ENCODE assay signal across 21 cellular contexts in genomic region chr20:24773168-24773567, GRCh38.
DNase-seq lines count a peak whose midpoint lies in the region; ATAC-seq and TF ChIP-seq lines count a peak whose summit lies in the region.
"Had no signal": no experiment of that assay in that cellular context is flagged by ENCODE, and none has a peak within 500 bp of the region (broad histone marks: within the 10 kb centered on the region; RNA-seq: fewer than 3 reads in every experiment).

No MANE protein-coding gene starts in this region.

- no peaks in the 10 kb centered on the region for H3K79me2 ChIP-seq in trophoblast cell (ENCODE audit: control insufficient read depth, insufficient read depth, low read length, poor library complexity)

- H2AK5ac ChIP-seq in trophoblast cell (ENCODE audit: low read length): no peak overlapping the region

- WGBS in trophoblast cell (ENCODE audit: extremely low coverage, insufficient coverage, insufficient read length): no CpG with 5 or more reads among the region's 5 CpGs

- H4K12ac ChIP-seq in trophoblast cell (ENCODE audit: low read depth, low read length): no peak overlapping the region

- no peak overlapping the region for H3K23ac ChIP-seq in trophoblast cell (ENCODE audit: low read length)

- H2BK120ac ChIP-seq in trophoblast cell (ENCODE audit: insufficient read depth, low read length, poor library complexity): no peak overlapping the region

- no peak overlapping the region for H3K4me3 Mint-ChIP-seq in HFFc6
- H3K4me3 Mint-ChIP-seq: activated T-helper 17 cell treated with anti-CD3 and anti-CD28 coated beads, Interleukin-2, amount 50 U/mL, for 72 hours; CD8-positive, alpha-beta memory T cell; nephron progenitor cell had no signal

- no peak overlapping the region for H2BK12ac ChIP-seq in trophoblast cell (ENCODE audit: low read length)

- no peak overlapping the region for H3K18ac ChIP-seq in trophoblast cell (ENCODE audit: low read length)

- no peak overlapping the region for H2BK5ac ChIP-seq in trophoblast cell (ENCODE audit: low read depth, low read length, poor library complexity)

- H3K4me2 ChIP-seq in trophoblast cell (ENCODE audit: low read length): no peak overlapping the region

- peaks cover 27% of the 10 kb centered on the region for H3K27me3 Mint-ChIP-seq in HFFc6 (ENCODE audit: insufficient read depth)

- no peak overlapping the region for H3K14ac ChIP-seq in trophoblast cell (ENCODE audit: low read length)

- H3K27ac Mint-ChIP-seq in HFFc6: peak overlapping the region; percentile 48; the same call in 1 of the 2 replicates
- H3K27ac Mint-ChIP-seq: activated naive CD4-positive, alpha-beta T cell treated with anti-CD3 and anti-CD28 coated beads, Interleukin-2, amount 50 U/mL, for 72 hours; activated T-helper 17 cell treated with anti-CD3 and anti-CD28 coated beads, Interleukin-2, amount 50 U/mL, for 72 hours; CD8-positive, alpha-beta memory T cell; IgD-negative memory B cell had no signal

- H3K4me3 ChIP-seq in SJCRH30 (no peak overlapping the region), trophoblast cell (ENCODE audit: low read depth, low read length) (no peak overlapping the region)
- H3K4me3 ChIP-seq: MG63, right lobe of liver, vagina had no signal

- no peak overlapping the region for H4K91ac ChIP-seq in trophoblast cell (ENCODE audit: low read depth, low read length)

- TF ChIP-seq CTCF in HFFc6 (IDR thresholded peaks at IDR 0.05): no peak

- H3K9me3 ChIP-seq in SJCRH30 (replicated peaks) (peaks cover 7% of the 10 kb centered on the region), trophoblast cell (ENCODE audit: insufficient read depth, low read depth, low read length) (no peaks in the 10 kb centered on the region)
- H3K9me3 ChIP-seq: MG63, right lobe of liver had no signal

- H3K36me3 ChIP-seq in SJCRH30 (no peaks in the 10 kb centered on the region), trophoblast cell (ENCODE audit: control insufficient read depth in 1 of 2, insufficient read depth in 2 of 2, low read length in 2 of 2) (no peaks in the 10 kb centered on the region)
- H3K36me3 ChIP-seq: MG63, right lobe of liver, vagina had no signal

- H3K9me3 Mint-ChIP-seq in HFFc6: no peaks in the 10 kb centered on the region; the same call in 1 of the 2 replicates
- H3K9me3 Mint-ChIP-seq: activated T-helper 17 cell treated with anti-CD3 and anti-CD28 coated beads, Interleukin-2, amount 50 U/mL, for 72 hours had no signal

- no peak overlapping the region for H2AFZ ChIP-seq in trophoblast cell (ENCODE audit: insufficient read depth, low read length, poor library complexity)

- H3K27me3 ChIP-seq in SJCRH30: no peaks in the 10 kb centered on the region
- H3K27me3 ChIP-seq in trophoblast cell (ENCODE audit: insufficient read depth, low read length): no peaks in the 10 kb centered on the region
- H3K27me3 ChIP-seq: MG63, right lobe of liver, vagina had no signal

- DNase-seq in HFFc6 (no peak), SJCRH30 (no peak), fibroblast of peridontal ligament (ENCODE audit: extremely low read depth) (peak; percentile 8), trophoblast cell (no peak), dermis blood vessel endothelial cell (no peak)
- DNase-seq: aorta; CD8-positive, alpha-beta memory T cell; GDM1; left ventricle myocardium superior; NCI-H146; NCI-H526; nephron progenitor cell; SHP77 had no signal

- H3K27ac ChIP-seq in SJCRH30 (peak overlapping the region; percentile 55), trophoblast cell (ENCODE audit: low read depth, low read length) (peak overlapping the region; percentile 7)
- H3K27ac ChIP-seq: right lobe of liver, vagina had no signal

- H3K4me1 ChIP-seq in SJCRH30 (peaks cover 32% of the 10 kb centered on the region), trophoblast cell (ENCODE audit: control insufficient read depth in 1 of 2, insufficient read depth in 2 of 2, low read length in 2 of 2) (peaks cover 9 to 19% of the 10 kb centered on the region in 2 experiments)
- H3K4me1 ChIP-seq: right lobe of liver, vagina had no signal

- no peak overlapping the region for H4K8ac ChIP-seq in trophoblast cell (ENCODE audit: low read depth, low read length)

- no peak overlapping the region for H3K4ac ChIP-seq in trophoblast cell (ENCODE audit: low read depth, low read length)

- peaks cover 7% of the 10 kb centered on the region for H3K36me3 Mint-ChIP-seq in HFFc6 (ENCODE audit: low read depth)
- H3K36me3 Mint-ChIP-seq: CD8-positive, alpha-beta memory T cell had no signal

- H3K9ac ChIP-seq in trophoblast cell (ENCODE audit: low read length): no peak overlapping the region

- ATAC-seq in HG02970 (IDR thresholded peaks at IDR 0.05; ENCODE audit: low FRiP score, unreplicated experiment): no peak
- ATAC-seq in GM21576 (IDR thresholded peaks at IDR 0.05; ENCODE audit: unreplicated experiment): no peak
- ATAC-seq: left ventricle myocardium superior had no signal

- H3K79me1 ChIP-seq in trophoblast cell (ENCODE audit: low read length): peaks cover 2% of the 10 kb centered on the region

- H3K4me1 Mint-ChIP-seq in HFFc6 (ENCODE audit: low read depth): peaks cover 53% of the 10 kb centered on the region
- H3K4me1 Mint-ChIP-seq: activated T-helper 17 cell treated with anti-CD3 and anti-CD28 coated beads, Interleukin-2, amount 50 U/mL, for 72 hours; CD8-positive, alpha-beta memory T cell had no signal
